Comparison of ENCODE assay signal across 22 cellular contexts in the genomic region with DNA sequence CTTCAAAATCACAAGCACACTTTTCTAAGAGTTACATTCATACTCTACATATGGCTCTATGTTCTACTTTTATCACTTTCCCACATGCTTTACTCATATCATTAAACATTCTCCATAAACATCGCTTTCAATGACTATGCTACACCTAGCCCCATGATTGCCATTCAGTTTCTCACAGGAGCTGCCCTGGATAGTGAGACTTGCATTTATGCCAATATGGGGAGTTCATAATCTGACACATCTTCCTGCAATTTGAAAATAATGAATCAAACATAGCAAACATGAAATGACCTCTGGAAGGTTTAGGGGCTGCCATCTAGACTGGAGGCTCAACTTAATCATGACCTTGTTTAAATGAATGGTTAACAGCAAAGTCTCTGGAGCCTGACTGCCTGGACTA. TPM values are rescaled to one million over a fixed set of nuclear protein-coding genes. Genes with fewer than 3 reads are reported as not detected.
DNase-seq lines count a peak whose midpoint lies in the region; ATAC-seq, FAIRE-seq and TF ChIP-seq lines count a peak whose summit lies in the region.
"Had no signal": no experiment of that assay in that cellular context is flagged by ENCODE, and none has a peak within 500 bp of the region (broad histone marks: within the 10 kb centered on the region; RNA-seq: fewer than 3 reads in every experiment).

No MANE protein-coding gene starts in this region.

- H3K4me2 ChIP-seq in GM23248 (ENCODE audit: unreplicated experiment), result no peak overlapping the region
- H3K4me2 ChIP-seq: GM23338 had no signal

- no peaks in the 10 kb centered on the region for H3F3A ChIP-seq in GM23248 (ENCODE audit: insufficient read depth)

- H3K36me3 ChIP-seq in bronchial epithelial cell (ENCODE audit: control insufficient read depth, insufficient read depth, low read length) (no peaks in the 10 kb centered on the region), right lobe of liver (no peaks in the 10 kb centered on the region), GM23248 (ENCODE audit: low read depth) (no peaks in the 10 kb centered on the region)
- H3K36me3 ChIP-seq: HAP-1 had no signal

- no peaks in the 10 kb centered on the region for H3K27me3 ChIP-seq in bronchial epithelial cell (ENCODE audit: control insufficient read depth, insufficient read depth, low read length)
- H3K27me3 ChIP-seq in right lobe of liver, result no peaks in the 10 kb centered on the region
- H3K27me3 ChIP-seq in GM23248 (replicated peaks; ENCODE audit: insufficient read depth), result no peaks in the 10 kb centered on the region

- peak overlapping the region in 2 of 3 donors; percentile 56 to 75 for H3K27ac ChIP-seq in right lobe of liver
- no peak overlapping the region for H3K27ac ChIP-seq in GM23248

- no peak for TF ChIP-seq CTCF in bronchial epithelial cell (IDR thresholded peaks at IDR 0.05; ENCODE audit: insufficient read depth, low read length, severe bottlenecking)
- TF ChIP-seq CTCF in right lobe of liver (IDR thresholded peaks at IDR 0.05), result no peak

- DNase-seq in bronchial epithelial cell (ENCODE audit: low read depth) (peak; percentile 14), left lobe of liver (ENCODE audit: low spot score) (no peak), right lobe of liver (no peak), globus pallidus (ENCODE audit: low spot score) (no peak), GM23248 (no peak), Kasumi-1 (lab: John Stamatoyannopoulos, UW) (no peak)
- DNase-seq: C1 segment of cervical spinal cord; Calu3; CD4-positive, alpha-beta memory T cell; COR-L47; DMS79 treated with DMSO at 0.1 percent for 48 hours; HFFc6 had no signal

- H3K4me3 ChIP-seq in bronchial epithelial cell (ENCODE audit: low read depth, low read length), result no peak overlapping the region
- no peak overlapping the region for H3K4me3 ChIP-seq in right lobe of liver
- no peak overlapping the region for H3K4me3 ChIP-seq in GM23248
- H3K4me3 ChIP-seq: GM23338, HAP-1 had no signal

- intact Hi-C loops in right lobe of liver (cut with DNase I), result no loop called here

- no peak overlapping the region for H3K9ac ChIP-seq in GM23248

- FAIRE-seq in bronchial epithelial cell (lab: Jason Lieb, UNC), result no peak
- FAIRE-seq: G401.6, GM12892 had no signal

- no peaks in the 10 kb centered on the region for H4K20me1 ChIP-seq in GM23248 (ENCODE audit: insufficient read depth)

- 100% methylated on average over 1 of the region's 1 CpG for WGBS in right lobe of liver (ENCODE audit: insufficient coverage, low coverage, low lambda C conversion rate, missing lambda C conversion rate)
- 45 to 54% methylated on average over 1 of the region's 1 CpG for WGBS in GM23248 (ENCODE audit: low coverage in 1 of 2, low lambda C conversion rate in 2 of 2, missing lambda C conversion rate in 2 of 2), 2 experiments

- H3K79me2 ChIP-seq in GM23248 (ENCODE audit: insufficient read depth), result no peaks in the 10 kb centered on the region

- H3K9me3 ChIP-seq in right lobe of liver (no peaks in the 10 kb centered on the region), GM23248 (ENCODE audit: low read depth) (no peaks in the 10 kb centered on the region)
- H3K9me3 ChIP-seq: HAP-1 had no signal

- in situ Hi-C loops in GM23248 (cut with MboI), result no loop called here

- no peaks in the 10 kb centered on the region for H3K9me2 ChIP-seq in GM23248 (ENCODE audit: insufficient read depth)

- TF ChIP-seq POLR2A in right lobe of liver (IDR thresholded peaks at IDR 0.05), result no peak

- H3K4me1 ChIP-seq in right lobe of liver, result peaks cover 0 to 27% (median 12%) of the 10 kb centered on the region in 4 donors
- H3K4me1 ChIP-seq in GM23248 (ENCODE audit: insufficient read depth), result no peaks in the 10 kb centered on the region
- H3K4me1 ChIP-seq: HAP-1 had no signal

- no peak overlapping the region for H2AFZ ChIP-seq in GM23248
- H2AFZ ChIP-seq: GM23338 had no signal

- ATAC-seq in left lobe of liver (peak; percentile 7), right lobe of liver (peak; percentile 4 to 37 (median 6)), HG03342 (IDR thresholded peaks at IDR 0.05; ENCODE audit: unreplicated experiment) (no peak)
- ATAC-seq: GM23338 had no signal

RNA-seq across cellular contexts. Expression of gene CYP4A22, which starts 9.0 kb away (rescaled TPM):
- total RNA-seq in bronchial epithelial cell (not detected in 2 replicates), left lobe of liver (69.9 TPM), right lobe of liver (100 to 1,000 TPM in 1 of 6 experiments, 10 to 100 TPM in 5; 17.2 to 159 (median 48.9) TPM)
- not detected in 2 replicates for total RNA-seq in GM23248 (2014; rRNA removed; shearing (Covaris generic))
- polyA plus RNA-seq in GM23248 (2016; fragmentation: Nextera tagmentation; extraction: Ambion mirVana), result not detected in 2 replicates
- total RNA-seq: A172; A673; Calu3; CD4-positive, alpha-beta memory T cell; Daoy; GM23338; H4; HFFc6 had no signal
- polyA plus RNA-seq: BJ; CD4-positive, alpha-beta memory T cell; GM23338 had no signal

Comparison
In these comparisons a context has a peak if more than half of its experiments do, and no peak if none do; other contexts are left out.
1. RNA of gene CYP4A22, which starts 9.0 kb away (total RNA-seq): 69.9 TPM in left lobe of liver (single experiment) and 17.2 to 159 TPM in right lobe of liver; not detected in bronchial epithelial cell and not detected in GM23248; every median in the first group is over 10 times any median in the second.